Comparison of ENCODE assay signal across 17 cellular contexts in the genomic region with DNA sequence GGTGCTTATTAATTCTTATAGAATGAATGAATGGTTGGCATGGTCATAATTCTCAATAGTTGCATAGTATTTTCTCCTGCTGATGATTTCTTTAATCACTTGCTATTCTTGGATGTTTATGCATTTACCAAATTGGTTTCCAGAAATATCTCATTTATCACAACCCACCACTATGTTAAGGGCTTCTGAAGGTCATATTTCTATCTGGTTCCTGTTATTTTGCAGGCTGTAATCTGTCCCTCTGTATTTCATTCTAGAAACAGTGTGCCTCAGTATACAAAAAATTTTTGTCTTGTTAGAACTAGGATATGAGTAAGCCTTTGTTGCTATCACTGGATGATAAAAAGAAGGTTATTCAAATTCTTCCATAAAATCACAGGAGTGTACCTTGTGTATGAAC. TPM values are rescaled to one million over a fixed set of nuclear protein-coding genes. Genes with fewer than 3 reads are reported as not detected.
"Had no signal": no experiment of that assay in that cellular context is flagged by ENCODE, and none has a peak within 500 bp of the region (broad histone marks: within the 10 kb centered on the region; RNA-seq: fewer than 3 reads in every experiment).

No MANE protein-coding gene starts in this region.

- H2AFZ ChIP-seq: parathyroid adenoma had no signal

- H3K27ac Mint-ChIP-seq: activated naive CD8-positive, alpha-beta T cell treated with anti-CD3 and anti-CD28 coated beads for 36 hours; activated T-helper 1 cell treated with anti-CD3 and anti-CD28 coated beads, Interleukin-12 subunit alpha, Interleukin-12 subunit beta, Interleukin-2, Interleukin-4 antibody, amounts not matched to agents 30 ng/mL and 10 ng/mL and 1 ng/mL, durations not matched to agents 14 hours and 24 hours and 36 hours; brain; dendritic cell treated with granulocyte-macrophage colony-stimulating factor and Interleukin-4, amounts not matched to agents 40 ng/mL and 50 ng/mL, for 4 days; naive thymus-derived CD4-positive, alpha-beta T cell; stimulated activated naive B cell treated with anti-CD40 and anti-IgM and Interleukin-4, amounts not matched to agents 10 μg/mL and 1 μg/mL and 100 μg/mL, for 72 hours; T-cell had no signal

- H3K27ac ChIP-seq: lower lobe of right lung, parathyroid adenoma, tibial nerve had no signal

- DNase-seq: activated CD4-positive, CD25-positive, alpha-beta regulatory T cell treated with anti-CD3 and anti-CD28 coated beads, Interleukin-2, amount 50 U/mL, for 72 hours; activated naive CD8-positive, alpha-beta T cell treated with anti-CD3 and anti-CD28 coated beads for 36 hours; amygdala; foreskin fibroblast; lower lobe of right lung; naive thymus-derived CD4-positive, alpha-beta T cell; stimulated activated CD4-positive, alpha-beta T cell treated with anti-CD3 and anti-CD28 coated beads, Interleukin-15, amount 100 ng/mL, for 24 hours; stimulated activated CD4-positive, alpha-beta T cell treated with anti-CD3 and anti-CD28 coated beads, Interleukin-4, amount 100 ng/mL, for 1 hour; stimulated activated naive B cell treated with anti-CD40 and anti-IgM and Interleukin-4, amounts not matched to agents 10 μg/mL and 1 μg/mL and 100 μg/mL, for 72 hours; T-cell; T1000; uterus had no signal

- H3K9ac ChIP-seq: parathyroid adenoma had no signal

- H3K4me1 ChIP-seq: uterus had no signal

- H3K36me3 ChIP-seq: lower lobe of right lung, uterus had no signal

- ATAC-seq: lower lobe of right lung; naive thymus-derived CD4-positive, alpha-beta T cell; stimulated activated naive B cell treated with anti-CD40 and anti-IgM and Interleukin-4, amounts not matched to agents 10 μg/mL and 1 μg/mL and 100 μg/mL, for 72 hours; T-cell had no signal

- H3K79me2 ChIP-seq: parathyroid adenoma had no signal

- H3K4me3 Mint-ChIP-seq: activated naive CD8-positive, alpha-beta T cell treated with anti-CD3 and anti-CD28 coated beads for 36 hours; activated T-helper 1 cell treated with anti-CD3 and anti-CD28 coated beads, Interleukin-12 subunit alpha, Interleukin-12 subunit beta, Interleukin-2, Interleukin-4 antibody, amounts not matched to agents 30 ng/mL and 10 ng/mL and 1 ng/mL, durations not matched to agents 14 hours and 24 hours and 36 hours; brain; dendritic cell treated with granulocyte-macrophage colony-stimulating factor and Interleukin-4, amounts not matched to agents 40 ng/mL and 50 ng/mL, for 4 days; naive thymus-derived CD4-positive, alpha-beta T cell; stimulated activated naive B cell treated with anti-CD40 and anti-IgM and Interleukin-4, amounts not matched to agents 10 μg/mL and 1 μg/mL and 100 μg/mL, for 72 hours; T-cell had no signal

- H3K4me3 ChIP-seq: lower lobe of right lung, tibial nerve, uterus had no signal

- H3K27me3 ChIP-seq: tibial nerve, uterus had no signal

- H3K4me1 Mint-ChIP-seq: activated naive CD8-positive, alpha-beta T cell treated with anti-CD3 and anti-CD28 coated beads for 36 hours; brain; naive thymus-derived CD4-positive, alpha-beta T cell; T-cell had no signal

- H3K9me3 ChIP-seq: uterus had no signal

RNA-seq across cellular contexts. Expression of gene ATP8B1, which starts 6.1 kb away (rescaled TPM):
- total RNA-seq: naive thymus-derived CD4-positive, alpha-beta T cell had no signal
- polyA plus RNA-seq: naive thymus-derived CD4-positive, alpha-beta T cell had no signal
